In the genomic region with DNA sequence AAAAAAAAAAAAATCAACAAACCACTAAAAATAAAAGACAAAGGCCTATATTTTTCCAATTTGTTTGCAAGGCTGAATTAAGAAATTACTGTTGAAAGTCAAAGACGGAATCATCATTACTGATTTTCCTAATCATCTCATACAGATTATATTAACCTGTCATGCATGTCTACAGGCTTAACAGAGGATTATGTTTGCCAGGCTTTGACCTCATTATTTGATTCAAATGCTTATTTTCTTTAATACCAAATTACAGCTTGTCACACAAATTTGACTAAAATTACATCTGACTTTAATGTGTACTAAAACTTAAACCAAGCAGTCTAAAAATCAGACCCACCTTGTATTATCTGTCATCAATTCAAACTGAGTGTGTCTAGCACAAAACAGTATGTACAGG, we compare ENCODE assay signal across 1 cellular context.
TF ChIP-seq lines count a peak whose summit lies in the region.

No MANE protein-coding gene starts in this region.

TF ChIP-seq in GM12878, 131 proteins besides CTCF, POLR2A, EP300 and RAD21 (continued from another document):
- TF ChIP-seq, protein P1, sequence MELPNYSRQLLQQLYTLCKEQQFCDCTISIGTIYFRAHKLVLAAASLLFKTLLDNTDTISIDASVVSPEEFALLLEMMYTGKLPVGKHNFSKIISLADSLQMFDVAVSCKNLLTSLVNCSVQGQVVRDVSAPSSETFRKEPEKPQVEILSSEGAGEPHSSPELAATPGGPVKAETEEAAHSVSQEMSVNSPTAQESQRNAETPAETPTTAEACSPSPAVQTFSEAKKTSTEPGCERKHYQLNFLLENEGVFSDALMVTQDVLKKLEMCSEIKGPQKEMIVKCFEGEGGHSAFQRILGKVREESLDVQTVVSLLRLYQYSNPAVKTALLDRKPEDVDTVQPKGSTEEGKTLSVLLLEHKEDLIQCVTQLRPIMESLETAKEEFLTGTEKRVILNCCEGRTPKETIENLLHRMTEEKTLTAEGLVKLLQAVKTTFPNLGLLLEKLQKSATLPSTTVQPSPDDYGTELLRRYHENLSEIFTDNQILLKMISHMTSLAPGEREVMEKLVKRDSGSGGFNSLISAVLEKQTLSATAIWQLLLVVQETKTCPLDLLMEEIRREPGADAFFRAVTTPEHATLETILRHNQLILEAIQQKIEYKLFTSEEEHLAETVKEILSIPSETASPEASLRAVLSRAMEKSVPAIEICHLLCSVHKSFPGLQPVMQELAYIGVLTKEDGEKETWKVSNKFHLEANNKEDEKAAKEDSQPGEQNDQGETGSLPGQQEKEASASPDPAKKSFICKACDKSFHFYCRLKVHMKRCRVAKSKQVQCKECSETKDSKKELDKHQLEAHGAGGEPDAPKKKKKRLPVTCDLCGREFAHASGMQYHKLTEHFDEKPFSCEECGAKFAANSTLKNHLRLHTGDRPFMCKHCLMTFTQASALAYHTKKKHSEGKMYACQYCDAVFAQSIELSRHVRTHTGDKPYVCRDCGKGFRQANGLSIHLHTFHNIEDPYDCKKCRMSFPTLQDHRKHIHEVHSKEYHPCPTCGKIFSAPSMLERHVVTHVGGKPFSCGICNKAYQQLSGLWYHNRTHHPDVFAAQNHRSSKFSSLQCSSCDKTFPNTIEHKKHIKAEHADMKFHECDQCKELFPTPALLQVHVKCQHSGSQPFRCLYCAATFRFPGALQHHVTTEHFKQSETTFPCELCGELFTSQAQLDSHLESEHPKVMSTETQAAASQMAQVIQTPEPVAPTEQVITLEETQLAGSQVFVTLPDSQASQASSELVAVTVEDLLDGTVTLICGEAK (IDR thresholded peaks at IDR 0.05; ENCODE audit: borderline replicate concordance), result no peak
- TF ChIP-seq ZNF384 (IDR thresholded peaks at IDR 0.05; ENCODE audit: borderline replicate concordance, low read depth, low read length) (no peak), RBBP5 (conservative IDR thresholded peaks at IDR 0.05) (no peak), STAT3 (IDR thresholded peaks at IDR 0.05; ENCODE audit: low read depth, low read length) (no peak), ZNF217 (IDR thresholded peaks at IDR 0.05) (no peak), SUPT20H (IDR thresholded peaks at IDR 0.05; ENCODE audit: borderline replicate concordance, control insufficient read depth, low read depth, low read length) (no peak)
- TF ChIP-seq, protein P2, sequence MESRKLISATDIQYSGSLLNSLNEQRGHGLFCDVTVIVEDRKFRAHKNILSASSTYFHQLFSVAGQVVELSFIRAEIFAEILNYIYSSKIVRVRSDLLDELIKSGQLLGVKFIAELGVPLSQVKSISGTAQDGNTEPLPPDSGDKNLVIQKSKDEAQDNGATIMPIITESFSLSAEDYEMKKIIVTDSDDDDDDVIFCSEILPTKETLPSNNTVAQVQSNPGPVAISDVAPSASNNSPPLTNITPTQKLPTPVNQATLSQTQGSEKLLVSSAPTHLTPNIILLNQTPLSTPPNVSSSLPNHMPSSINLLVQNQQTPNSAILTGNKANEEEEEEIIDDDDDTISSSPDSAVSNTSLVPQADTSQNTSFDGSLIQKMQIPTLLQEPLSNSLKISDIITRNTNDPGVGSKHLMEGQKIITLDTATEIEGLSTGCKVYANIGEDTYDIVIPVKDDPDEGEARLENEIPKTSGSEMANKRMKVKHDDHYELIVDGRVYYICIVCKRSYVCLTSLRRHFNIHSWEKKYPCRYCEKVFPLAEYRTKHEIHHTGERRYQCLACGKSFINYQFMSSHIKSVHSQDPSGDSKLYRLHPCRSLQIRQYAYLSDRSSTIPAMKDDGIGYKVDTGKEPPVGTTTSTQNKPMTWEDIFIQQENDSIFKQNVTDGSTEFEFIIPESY (IDR thresholded peaks at IDR 0.05), result no peak
- TF ChIP-seq, protein P3, sequence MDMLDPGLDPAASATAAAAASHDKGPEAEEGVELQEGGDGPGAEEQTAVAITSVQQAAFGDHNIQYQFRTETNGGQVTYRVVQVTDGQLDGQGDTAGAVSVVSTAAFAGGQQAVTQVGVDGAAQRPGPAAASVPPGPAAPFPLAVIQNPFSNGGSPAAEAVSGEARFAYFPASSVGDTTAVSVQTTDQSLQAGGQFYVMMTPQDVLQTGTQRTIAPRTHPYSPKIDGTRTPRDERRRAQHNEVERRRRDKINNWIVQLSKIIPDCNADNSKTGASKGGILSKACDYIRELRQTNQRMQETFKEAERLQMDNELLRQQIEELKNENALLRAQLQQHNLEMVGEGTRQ (IDR thresholded peaks at IDR 0.05; ENCODE audit: borderline replicate concordance, low read depth, low read length), result no peak
- TF ChIP-seq, protein P4, sequence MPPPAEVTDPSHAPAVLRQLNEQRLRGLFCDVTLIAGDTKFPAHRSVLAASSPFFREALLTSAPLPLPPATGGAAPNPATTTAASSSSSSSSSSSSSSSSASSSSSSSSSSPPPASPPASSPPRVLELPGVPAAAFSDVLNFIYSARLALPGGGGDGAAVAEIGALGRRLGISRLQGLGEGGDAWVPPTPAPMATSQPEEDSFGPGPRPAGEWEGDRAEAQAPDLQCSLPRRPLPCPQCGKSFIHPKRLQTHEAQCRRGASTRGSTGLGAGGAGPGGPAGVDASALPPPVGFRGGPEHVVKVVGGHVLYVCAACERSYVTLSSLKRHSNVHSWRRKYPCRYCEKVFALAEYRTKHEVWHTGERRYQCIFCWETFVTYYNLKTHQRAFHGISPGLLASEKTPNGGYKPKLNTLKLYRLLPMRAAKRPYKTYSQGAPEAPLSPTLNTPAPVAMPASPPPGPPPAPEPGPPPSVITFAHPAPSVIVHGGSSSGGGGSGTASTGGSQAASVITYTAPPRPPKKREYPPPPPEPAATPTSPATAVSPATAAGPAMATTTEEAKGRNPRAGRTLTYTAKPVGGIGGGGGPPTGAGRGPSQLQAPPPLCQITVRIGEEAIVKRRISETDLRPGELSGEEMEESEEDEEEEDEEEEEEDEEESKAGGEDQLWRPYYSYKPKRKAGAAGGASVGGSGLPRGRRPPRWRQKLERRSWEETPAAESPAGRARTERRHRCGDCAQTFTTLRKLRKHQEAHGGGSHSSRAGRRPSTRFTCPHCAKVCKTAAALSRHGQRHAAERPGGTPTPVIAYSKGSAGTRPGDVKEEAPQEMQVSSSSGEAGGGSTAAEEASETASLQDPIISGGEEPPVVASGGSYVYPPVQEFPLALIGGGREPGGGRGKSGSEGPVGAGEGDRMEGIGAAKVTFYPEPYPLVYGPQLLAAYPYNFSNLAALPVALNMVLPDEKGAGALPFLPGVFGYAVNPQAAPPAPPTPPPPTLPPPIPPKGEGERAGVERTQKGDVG (CRISPR knock-in tag; IDR thresholded peaks at IDR 0.05), result no peak
